Comparison of ENCODE assay signal across 17 cellular contexts in genomic region chr2:191078165-191078867, GRCh38.
DNase-seq lines count a peak whose midpoint lies in the region; ATAC-seq and TF ChIP-seq lines count a peak whose summit lies in the region.
"Had no signal": no experiment of that assay in that cellular context is flagged by ENCODE, and none has a peak within 500 bp of the region (broad histone marks: within the 10 kb centered on the region; RNA-seq: fewer than 3 reads in every experiment).

No MANE protein-coding gene starts in this region.

- H3K27me3 Mint-ChIP-seq in activated CD8-positive, alpha-beta memory T cell treated with anti-CD3 and anti-CD28 coated beads, Interleukin-2, amount 10 ng/mL, durations not matched to agents 7 days and 5 days, result no peaks in the 10 kb centered on the region
- H3K27me3 Mint-ChIP-seq in activated naive CD8-positive, alpha-beta T cell treated with anti-CD3 and anti-CD28 coated beads for 36 hours, result no peaks in the 10 kb centered on the region

- H4K20me1 ChIP-seq in osteoblast (ENCODE audit: insufficient read depth, low read length), result no peaks in the 10 kb centered on the region

- TF ChIP-seq CTCF in osteoblast (IDR thresholded peaks at IDR 0.05; ENCODE audit: extremely low read depth, low read depth, low read length), result no peak

- CTCF ChIA-PET in activated CD8-positive, alpha-beta memory T cell treated with anti-CD3 and anti-CD28 coated beads, Interleukin-2, amount 10 ng/mL, durations not matched to agents 7 days and 5 days (lab: Charles Lee), result interaction anchor here (1.4 to 1.5 kb wide), 2 partner anchors 58 to 77 kb away, joined by 4 to 5 read pairs; no protein-coding TSS in a partner anchor

- peaks cover 3% of the 10 kb centered on the region for H3K4me1 ChIP-seq in osteoblast (ENCODE audit: insufficient read depth, low read length)
- H3K4me1 ChIP-seq: adrenal gland, gastrocnemius medialis, right atrium auricular region had no signal

- H3K9me3 ChIP-seq in osteoblast (ENCODE audit: low read depth, low read length), result no peaks in the 10 kb centered on the region
- H3K9me3 ChIP-seq: adrenal gland, gastrocnemius medialis, right atrium auricular region, thoracic aorta had no signal

- H3K4me1 Mint-ChIP-seq in activated CD8-positive, alpha-beta memory T cell treated with anti-CD3 and anti-CD28 coated beads, Interleukin-2, amount 10 ng/mL, durations not matched to agents 7 days and 5 days, result peaks cover 33% of the 10 kb centered on the region
- peaks cover 40% of the 10 kb centered on the region for H3K4me1 Mint-ChIP-seq in activated naive CD8-positive, alpha-beta T cell treated with anti-CD3 and anti-CD28 coated beads for 36 hours

- peak; percentile 73 for ATAC-seq in activated CD8-positive, alpha-beta memory T cell treated with anti-CD3 and anti-CD28 coated beads, Interleukin-2, amount 10 ng/mL, durations not matched to agents 7 days and 5 days
- peak; percentile 52 for ATAC-seq in HG03139 (IDR thresholded peaks at IDR 0.05; ENCODE audit: unreplicated experiment)
- no peak for ATAC-seq in HG03520 (IDR thresholded peaks at IDR 0.05; ENCODE audit: unreplicated experiment)
- ATAC-seq: gastrocnemius medialis had no signal

- no peaks in the 10 kb centered on the region for H3K79me2 ChIP-seq in osteoblast (ENCODE audit: insufficient read depth, low read length)

- H3K27ac ChIP-seq in osteoblast (ENCODE audit: low read depth, low read length), result no peak overlapping the region
- H3K27ac ChIP-seq: adrenal gland, gastrocnemius medialis, right atrium auricular region, thoracic aorta had no signal

- peak overlapping the region; percentile 70 for H3K27ac Mint-ChIP-seq in activated CD8-positive, alpha-beta memory T cell treated with anti-CD3 and anti-CD28 coated beads, Interleukin-2, amount 10 ng/mL, durations not matched to agents 7 days and 5 days
- H3K27ac Mint-ChIP-seq in activated naive CD8-positive, alpha-beta T cell treated with anti-CD3 and anti-CD28 coated beads for 36 hours, result peak overlapping the region; percentile 93

- no peaks in the 10 kb centered on the region for H3K36me3 ChIP-seq in osteoblast (ENCODE audit: insufficient read depth, low read length)
- H3K36me3 ChIP-seq: adrenal gland, gastrocnemius medialis, right atrium auricular region, thoracic aorta had no signal

- peaks cover 7% of the 10 kb centered on the region for H3K9me3 Mint-ChIP-seq in activated CD8-positive, alpha-beta memory T cell treated with anti-CD3 and anti-CD28 coated beads, Interleukin-2, amount 10 ng/mL, durations not matched to agents 7 days and 5 days (ENCODE audit: low read depth)
- peaks cover 20% of the 10 kb centered on the region for H3K9me3 Mint-ChIP-seq in activated naive CD8-positive, alpha-beta T cell treated with anti-CD3 and anti-CD28 coated beads for 36 hours

- peak overlapping the region; percentile 20 for H3K4me3 ChIP-seq in osteoblast (ENCODE audit: insufficient read depth, low read length)
- H3K4me3 ChIP-seq: adrenal gland, gastrocnemius medialis, right atrium auricular region, thoracic aorta had no signal

- H3K36me3 Mint-ChIP-seq in activated CD8-positive, alpha-beta memory T cell treated with anti-CD3 and anti-CD28 coated beads, Interleukin-2, amount 10 ng/mL, durations not matched to agents 7 days and 5 days, result peaks cover 61% of the 10 kb centered on the region
- peaks cover 70% of the 10 kb centered on the region for H3K36me3 Mint-ChIP-seq in activated naive CD8-positive, alpha-beta T cell treated with anti-CD3 and anti-CD28 coated beads for 36 hours

- no peak for DNase-seq in activated CD8-positive, alpha-beta memory T cell treated with anti-CD3 and anti-CD28 coated beads, Interleukin-2, amount 10 ng/mL, durations not matched to agents 7 days and 5 days
- no peak for DNase-seq in activated CD8-positive, alpha-beta memory T cell treated with anti-CD3 and anti-CD28 coated beads, Interleukin-2, amount 50 U/mL, for 4 hours
- no peak for DNase-seq in activated naive CD8-positive, alpha-beta T cell treated with anti-CD3 and anti-CD28 coated beads for 36 hours
- no peak for DNase-seq in osteoblast (ENCODE audit: insufficient read length, low spot score, missing footprints)
- DNase-seq in NCI-H1417 (lab: John Stamatoyannopoulos, UW), result no peak
- no peak for DNase-seq in dedifferentiated amniotic fluid mesenchymal stem cell (ENCODE audit: extremely low spot score)
- DNase-seq: adrenal gland; cerebellar nuclear complex; EL; gastrocnemius medialis; MV-4-11; NK-92 treated with Interleukin-12 subunit alpha and Interleukin-12 subunit beta, amount 100 ng/mL, for 24 hours; stimulated activated CD4-positive, alpha-beta T cell treated with anti-CD3 and anti-CD28 coated beads, Interleukin-1b, Interleukin-23, amount 100 ng/mL, for 48 hours had no signal

- peak overlapping the region; percentile 41 for H3K4me2 ChIP-seq in osteoblast (ENCODE audit: insufficient read depth, low read length)

- peak overlapping the region; percentile 49 for H3K4me3 Mint-ChIP-seq in activated CD8-positive, alpha-beta memory T cell treated with anti-CD3 and anti-CD28 coated beads, Interleukin-2, amount 10 ng/mL, durations not matched to agents 7 days and 5 days
- H3K4me3 Mint-ChIP-seq in activated naive CD8-positive, alpha-beta T cell treated with anti-CD3 and anti-CD28 coated beads for 36 hours, result peak overlapping the region; percentile 83

- H2AFZ ChIP-seq in osteoblast (ENCODE audit: low read length), result peak overlapping the region; percentile 16

- H3K27me3 ChIP-seq in osteoblast (ENCODE audit: insufficient read depth, low read length), result no peaks in the 10 kb centered on the region
- H3K27me3 ChIP-seq: adrenal gland, gastrocnemius medialis, right atrium auricular region had no signal
